In the genomic region with DNA sequence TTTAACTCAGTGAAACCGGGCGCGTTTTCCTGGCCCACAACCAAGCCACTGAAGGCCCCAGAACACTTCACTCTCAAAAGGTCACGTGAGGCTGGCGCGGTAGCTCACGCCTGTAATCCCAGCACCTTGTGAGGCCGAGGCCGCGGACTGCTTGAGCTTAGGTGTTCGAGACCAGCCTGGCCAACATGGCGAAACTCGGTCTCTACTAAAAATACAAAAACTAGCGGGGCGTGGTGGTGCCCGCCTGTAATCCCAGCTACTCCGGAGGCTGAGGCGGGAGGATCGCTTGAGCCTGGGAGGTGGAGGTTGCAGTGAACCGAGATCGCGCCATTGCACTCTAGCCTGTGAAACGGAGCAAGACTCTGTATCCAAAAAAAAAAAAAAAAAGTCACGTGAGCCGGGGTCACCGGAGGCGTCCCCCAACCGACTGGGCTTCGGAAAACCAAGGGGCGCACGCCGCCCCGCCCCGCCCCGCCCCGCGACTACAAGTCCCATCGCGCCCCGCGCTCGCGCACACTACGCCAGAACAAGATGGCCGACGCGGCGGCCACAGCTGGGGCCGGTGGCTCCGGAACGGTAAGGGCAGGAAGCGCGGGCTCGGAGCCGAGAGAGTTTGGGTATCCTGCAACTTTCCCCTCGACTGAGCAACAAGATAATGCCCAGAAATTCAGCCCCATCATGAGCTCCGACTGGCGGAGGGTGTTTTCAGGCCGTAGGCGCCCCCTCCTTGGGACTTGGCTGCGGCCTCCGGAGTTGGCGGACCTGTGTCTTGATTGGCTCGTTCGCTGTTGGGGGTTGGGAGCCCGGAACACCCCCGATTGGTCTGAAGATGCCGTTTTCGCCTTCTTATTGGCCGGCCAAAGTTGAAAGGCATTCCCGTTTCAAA, we compare ENCODE assay signal across 1 cellular context.
TF ChIP-seq lines count a peak whose summit lies in the region.

A gene with protein sequence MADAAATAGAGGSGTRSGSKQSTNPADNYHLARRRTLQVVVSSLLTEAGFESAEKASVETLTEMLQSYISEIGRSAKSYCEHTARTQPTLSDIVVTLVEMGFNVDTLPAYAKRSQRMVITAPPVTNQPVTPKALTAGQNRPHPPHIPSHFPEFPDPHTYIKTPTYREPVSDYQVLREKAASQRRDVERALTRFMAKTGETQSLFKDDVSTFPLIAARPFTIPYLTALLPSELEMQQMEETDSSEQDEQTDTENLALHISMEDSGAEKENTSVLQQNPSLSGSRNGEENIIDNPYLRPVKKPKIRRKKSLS (plus strand): TSS at position 514 of the 886 bp plus-strand sequence. CDS start 18 bp downstream, at position 532.

TF ChIP-seq in K562, 482 proteins besides CTCF, POLR2A, EP300 and RAD21 (continued from another document and continues in another):
- TF ChIP-seq, protein P1, sequence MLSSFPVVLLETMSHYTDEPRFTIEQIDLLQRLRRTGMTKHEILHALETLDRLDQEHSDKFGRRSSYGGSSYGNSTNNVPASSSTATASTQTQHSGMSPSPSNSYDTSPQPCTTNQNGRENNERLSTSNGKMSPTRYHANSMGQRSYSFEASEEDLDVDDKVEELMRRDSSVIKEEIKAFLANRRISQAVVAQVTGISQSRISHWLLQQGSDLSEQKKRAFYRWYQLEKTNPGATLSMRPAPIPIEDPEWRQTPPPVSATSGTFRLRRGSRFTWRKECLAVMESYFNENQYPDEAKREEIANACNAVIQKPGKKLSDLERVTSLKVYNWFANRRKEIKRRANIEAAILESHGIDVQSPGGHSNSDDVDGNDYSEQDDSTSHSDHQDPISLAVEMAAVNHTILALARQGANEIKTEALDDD (IDR thresholded peaks at IDR 0.05) = no peak
- peak; percentile 93 for TF ChIP-seq TOE1 (IDR thresholded peaks at IDR 0.05; ENCODE audit: borderline replicate concordance)
- TF ChIP-seq TOE1 (CRISPR knock-in tag; IDR thresholded peaks at IDR 0.05; ENCODE audit: borderline replicate concordance, low read depth) = no peak
- peak in 1 of 2 experiments; percentile 47; a peak in 1 of 4 replicates for TF ChIP-seq TBL1XR1 (IDR thresholded peaks at IDR 0.05; ENCODE audit: low read length in 2 of 2)
- no peak for TF ChIP-seq MIER1 (IDR thresholded peaks at IDR 0.05; ENCODE audit: low read depth)
- no peak for TF ChIP-seq U2AF2 (optimal IDR thresholded peaks at IDR 0.05; ENCODE audit: low read depth, low read length)
- TF ChIP-seq, protein P2, sequence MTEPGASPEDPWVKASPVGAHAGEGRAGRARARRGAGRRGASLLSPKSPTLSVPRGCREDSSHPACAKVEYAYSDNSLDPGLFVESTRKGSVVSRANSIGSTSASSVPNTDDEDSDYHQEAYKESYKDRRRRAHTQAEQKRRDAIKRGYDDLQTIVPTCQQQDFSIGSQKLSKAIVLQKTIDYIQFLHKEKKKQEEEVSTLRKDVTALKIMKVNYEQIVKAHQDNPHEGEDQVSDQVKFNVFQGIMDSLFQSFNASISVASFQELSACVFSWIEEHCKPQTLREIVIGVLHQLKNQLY (CRISPR knock-in tag; conservative IDR thresholded peaks at IDR 0.05) = no peak; a peak in 1 of 4 replicates
- no peak for TF ChIP-seq ZBTB8A (IDR thresholded peaks at IDR 0.05; ENCODE audit: partially characterized antibody)
- no peak for TF ChIP-seq RBM34 (IDR thresholded peaks at IDR 0.05; ENCODE audit: borderline replicate concordance, insufficient read depth, low read length)
- no peak for TF ChIP-seq CHD4 (IDR thresholded peaks at IDR 0.05; ENCODE audit: insufficient read depth, insufficient replicate concordance, low read depth, low read length, poor library complexity, severe bottlenecking)
- peak; percentile 98 for TF ChIP-seq POLR2B (IDR thresholded peaks at IDR 0.05; ENCODE audit: low read depth, partially characterized antibody)
- TF ChIP-seq ZNF830 (CRISPR knock-in tag; IDR thresholded peaks at IDR 0.05) = no peak
- no peak for TF ChIP-seq MEF2A (IDR thresholded peaks at IDR 0.05; ENCODE audit: control insufficient read depth, low read depth, low read length)
- TF ChIP-seq HNRNPL (IDR thresholded peaks at IDR 0.05; ENCODE audit: low read depth, low read length) = no peak
- no peak for TF ChIP-seq SRSF1 (IDR thresholded peaks at IDR 0.05; ENCODE audit: low read depth, low read length)
- TF ChIP-seq, protein P3, sequence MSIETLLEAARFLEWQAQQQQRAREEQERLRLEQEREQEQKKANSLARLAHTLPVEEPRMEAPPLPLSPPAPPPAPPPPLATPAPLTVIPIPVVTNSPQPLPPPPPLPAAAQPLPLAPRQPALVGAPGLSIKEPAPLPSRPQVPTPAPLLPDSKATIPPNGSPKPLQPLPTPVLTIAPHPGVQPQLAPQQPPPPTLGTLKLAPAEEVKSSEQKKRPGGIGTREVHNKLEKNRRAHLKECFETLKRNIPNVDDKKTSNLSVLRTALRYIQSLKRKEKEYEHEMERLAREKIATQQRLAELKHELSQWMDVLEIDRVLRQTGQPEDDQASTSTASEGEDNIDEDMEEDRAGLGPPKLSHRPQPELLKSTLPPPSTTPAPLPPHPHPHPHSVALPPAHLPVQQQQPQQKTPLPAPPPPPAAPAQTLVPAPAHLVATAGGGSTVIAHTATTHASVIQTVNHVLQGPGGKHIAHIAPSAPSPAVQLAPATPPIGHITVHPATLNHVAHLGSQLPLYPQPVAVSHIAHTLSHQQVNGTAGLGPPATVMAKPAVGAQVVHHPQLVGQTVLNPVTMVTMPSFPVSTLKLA (conservative IDR thresholded peaks at IDR 0.05) = peak; percentile 91 to 96
- TF ChIP-seq ZZZ3 (IDR thresholded peaks at IDR 0.05) = no peak
- no peak for TF ChIP-seq NR1H2 (CRISPR knock-in tag; IDR thresholded peaks at IDR 0.05)
- TF ChIP-seq, protein P4, sequence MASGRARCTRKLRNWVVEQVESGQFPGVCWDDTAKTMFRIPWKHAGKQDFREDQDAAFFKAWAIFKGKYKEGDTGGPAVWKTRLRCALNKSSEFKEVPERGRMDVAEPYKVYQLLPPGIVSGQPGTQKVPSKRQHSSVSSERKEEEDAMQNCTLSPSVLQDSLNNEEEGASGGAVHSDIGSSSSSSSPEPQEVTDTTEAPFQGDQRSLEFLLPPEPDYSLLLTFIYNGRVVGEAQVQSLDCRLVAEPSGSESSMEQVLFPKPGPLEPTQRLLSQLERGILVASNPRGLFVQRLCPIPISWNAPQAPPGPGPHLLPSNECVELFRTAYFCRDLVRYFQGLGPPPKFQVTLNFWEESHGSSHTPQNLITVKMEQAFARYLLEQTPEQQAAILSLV (tag; IDR thresholded peaks at IDR 0.05) = no peak
- TF ChIP-seq RUNX1 (IDR thresholded peaks at IDR 0.05; ENCODE audit: low read depth) = no peak
- peak; percentile 74 for TF ChIP-seq RNF2 (IDR thresholded peaks at IDR 0.05)
- peak; percentile 83 to 85 for TF ChIP-seq NRF1 (conservative IDR thresholded peaks at IDR 0.05 in 1 of 2, IDR thresholded peaks at IDR 0.05 in 1 of 2)
- no peak for TF ChIP-seq TAF15 (IDR thresholded peaks at IDR 0.05; ENCODE audit: low read depth, low read length)
- TF ChIP-seq HDAC6 (IDR thresholded peaks at IDR 0.05; ENCODE audit: low read depth, low read length) = no peak
- peak; percentile 89 for TF ChIP-seq GTF2E2 (tag; IDR thresholded peaks at IDR 0.05)
- TF ChIP-seq ZNF263 (CRISPR knock-in tag; IDR thresholded peaks at IDR 0.05; ENCODE audit: borderline replicate concordance) = peak; percentile 17; the same call in 1 of the 2 replicates
- TF ChIP-seq, protein P5, sequence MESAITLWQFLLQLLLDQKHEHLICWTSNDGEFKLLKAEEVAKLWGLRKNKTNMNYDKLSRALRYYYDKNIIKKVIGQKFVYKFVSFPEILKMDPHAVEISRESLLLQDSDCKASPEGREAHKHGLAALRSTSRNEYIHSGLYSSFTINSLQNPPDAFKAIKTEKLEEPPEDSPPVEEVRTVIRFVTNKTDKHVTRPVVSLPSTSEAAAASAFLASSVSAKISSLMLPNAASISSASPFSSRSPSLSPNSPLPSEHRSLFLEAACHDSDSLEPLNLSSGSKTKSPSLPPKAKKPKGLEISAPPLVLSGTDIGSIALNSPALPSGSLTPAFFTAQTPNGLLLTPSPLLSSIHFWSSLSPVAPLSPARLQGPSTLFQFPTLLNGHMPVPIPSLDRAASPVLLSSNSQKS (CRISPR knock-in tag; IDR thresholded peaks at IDR 0.05) = no peak
- TF ChIP-seq BCL6 (CRISPR knock-in tag; IDR thresholded peaks at IDR 0.05) = no peak
- peak; percentile 98 for TF ChIP-seq TAF7 (tag; IDR thresholded peaks at IDR 0.05)
- TF ChIP-seq MCM7 (IDR thresholded peaks at IDR 0.05) = no peak
- TF ChIP-seq, protein P6, sequence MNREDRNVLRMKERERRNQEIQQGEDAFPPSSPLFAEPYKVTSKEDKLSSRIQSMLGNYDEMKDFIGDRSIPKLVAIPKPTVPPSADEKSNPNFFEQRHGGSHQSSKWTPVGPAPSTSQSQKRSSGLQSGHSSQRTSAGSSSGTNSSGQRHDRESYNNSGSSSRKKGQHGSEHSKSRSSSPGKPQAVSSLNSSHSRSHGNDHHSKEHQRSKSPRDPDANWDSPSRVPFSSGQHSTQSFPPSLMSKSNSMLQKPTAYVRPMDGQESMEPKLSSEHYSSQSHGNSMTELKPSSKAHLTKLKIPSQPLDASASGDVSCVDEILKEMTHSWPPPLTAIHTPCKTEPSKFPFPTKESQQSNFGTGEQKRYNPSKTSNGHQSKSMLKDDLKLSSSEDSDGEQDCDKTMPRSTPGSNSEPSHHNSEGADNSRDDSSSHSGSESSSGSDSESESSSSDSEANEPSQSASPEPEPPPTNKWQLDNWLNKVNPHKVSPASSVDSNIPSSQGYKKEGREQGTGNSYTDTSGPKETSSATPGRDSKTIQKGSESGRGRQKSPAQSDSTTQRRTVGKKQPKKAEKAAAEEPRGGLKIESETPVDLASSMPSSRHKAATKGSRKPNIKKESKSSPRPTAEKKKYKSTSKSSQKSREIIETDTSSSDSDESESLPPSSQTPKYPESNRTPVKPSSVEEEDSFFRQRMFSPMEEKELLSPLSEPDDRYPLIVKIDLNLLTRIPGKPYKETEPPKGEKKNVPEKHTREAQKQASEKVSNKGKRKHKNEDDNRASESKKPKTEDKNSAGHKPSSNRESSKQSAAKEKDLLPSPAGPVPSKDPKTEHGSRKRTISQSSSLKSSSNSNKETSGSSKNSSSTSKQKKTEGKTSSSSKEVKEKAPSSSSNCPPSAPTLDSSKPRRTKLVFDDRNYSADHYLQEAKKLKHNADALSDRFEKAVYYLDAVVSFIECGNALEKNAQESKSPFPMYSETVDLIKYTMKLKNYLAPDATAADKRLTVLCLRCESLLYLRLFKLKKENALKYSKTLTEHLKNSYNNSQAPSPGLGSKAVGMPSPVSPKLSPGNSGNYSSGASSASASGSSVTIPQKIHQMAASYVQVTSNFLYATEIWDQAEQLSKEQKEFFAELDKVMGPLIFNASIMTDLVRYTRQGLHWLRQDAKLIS (CRISPR knock-in tag; IDR thresholded peaks at IDR 0.05) = no peak; the same call in 1 of the 2 replicates
- TF ChIP-seq ZSCAN32 (CRISPR knock-in tag; IDR thresholded peaks at IDR 0.05) = no peak
- peak; percentile 59; the same call in 1 of the 2 replicates for TF ChIP-seq ZNF431 (CRISPR knock-in tag; IDR thresholded peaks at IDR 0.05)
- no peak for TF ChIP-seq HNRNPK (IDR thresholded peaks at IDR 0.05; ENCODE audit: low read depth, low read length, poor library complexity, severe bottlenecking)
- TF ChIP-seq, protein P7, sequence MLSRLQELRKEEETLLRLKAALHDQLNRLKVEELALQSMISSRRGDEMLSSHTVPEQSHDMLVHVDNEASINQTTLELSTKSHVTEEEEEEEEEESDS (CRISPR knock-in tag; IDR thresholded peaks at IDR 0.05) = no peak
- 0 out of 2 replicates have a peak, but pooled peaks have one; percentile 8 for TF ChIP-seq ZNF24 (IDR thresholded peaks at IDR 0.05)
- TF ChIP-seq PTRF (tag; IDR thresholded peaks at IDR 0.05) = no peak
- no peak for TF ChIP-seq MAFK (IDR thresholded peaks at IDR 0.05; ENCODE audit: low read length)
- TF ChIP-seq NUFIP1 (IDR thresholded peaks at IDR 0.05; ENCODE audit: partially characterized antibody) = no peak
- TF ChIP-seq STAG1 (CRISPR knock-in tag; IDR thresholded peaks at IDR 0.05; ENCODE audit: borderline replicate concordance) = no peak
- TF ChIP-seq, protein P8, sequence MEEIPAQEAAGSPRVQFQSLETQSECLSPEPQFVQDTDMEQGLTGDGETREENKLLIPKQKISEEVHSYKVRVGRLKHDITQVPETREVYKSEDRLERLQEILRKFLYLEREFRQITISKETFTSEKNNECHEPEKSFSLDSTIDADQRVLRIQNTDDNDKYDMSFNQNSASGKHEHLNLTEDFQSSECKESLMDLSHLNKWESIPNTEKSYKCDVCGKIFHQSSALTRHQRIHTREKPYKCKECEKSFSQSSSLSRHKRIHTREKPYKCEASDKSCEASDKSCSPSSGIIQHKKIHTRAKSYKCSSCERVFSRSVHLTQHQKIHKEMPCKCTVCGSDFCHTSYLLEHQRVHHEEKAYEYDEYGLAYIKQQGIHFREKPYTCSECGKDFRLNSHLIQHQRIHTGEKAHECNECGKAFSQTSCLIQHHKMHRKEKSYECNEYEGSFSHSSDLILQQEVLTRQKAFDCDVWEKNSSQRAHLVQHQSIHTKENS (CRISPR knock-in tag; IDR thresholded peaks at IDR 0.05) = no peak
- peak; percentile 35; the same call in 1 of the 2 replicates for TF ChIP-seq RFX5 (IDR thresholded peaks at IDR 0.05; ENCODE audit: low read depth, low read length)
- TF ChIP-seq ZNF41 (CRISPR knock-in tag; conservative IDR thresholded peaks at IDR 0.05) = no peak
- TF ChIP-seq NFIX (CRISPR knock-in tag; IDR thresholded peaks at IDR 0.05; ENCODE audit: low read depth) = no peak
- TF ChIP-seq, protein P9, sequence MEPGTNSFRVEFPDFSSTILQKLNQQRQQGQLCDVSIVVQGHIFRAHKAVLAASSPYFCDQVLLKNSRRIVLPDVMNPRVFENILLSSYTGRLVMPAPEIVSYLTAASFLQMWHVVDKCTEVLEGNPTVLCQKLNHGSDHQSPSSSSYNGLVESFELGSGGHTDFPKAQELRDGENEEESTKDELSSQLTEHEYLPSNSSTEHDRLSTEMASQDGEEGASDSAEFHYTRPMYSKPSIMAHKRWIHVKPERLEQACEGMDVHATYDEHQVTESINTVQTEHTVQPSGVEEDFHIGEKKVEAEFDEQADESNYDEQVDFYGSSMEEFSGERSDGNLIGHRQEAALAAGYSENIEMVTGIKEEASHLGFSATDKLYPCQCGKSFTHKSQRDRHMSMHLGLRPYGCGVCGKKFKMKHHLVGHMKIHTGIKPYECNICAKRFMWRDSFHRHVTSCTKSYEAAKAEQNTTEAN (CRISPR knock-in tag; IDR thresholded peaks at IDR 0.05) = no peak
- TF ChIP-seq SPI1 (IDR thresholded peaks at IDR 0.05; ENCODE audit: borderline replicate concordance, low read depth, low read length) = no peak
- peak; percentile 47; the same call in 1 of the 2 replicates for TF ChIP-seq ZKSCAN1 (IDR thresholded peaks at IDR 0.05; ENCODE audit: low read depth, low read length)
- no peak for TF ChIP-seq LARP7 (IDR thresholded peaks at IDR 0.05)
- TF ChIP-seq TBP (optimal IDR thresholded peaks at IDR 0.05; ENCODE audit: low read depth, low read length) = peak; percentile 96
- peak; percentile 90 for TF ChIP-seq NFYB (IDR thresholded peaks at IDR 0.05; ENCODE audit: extremely low read depth, insufficient read length)
- peak; percentile 92 for TF ChIP-seq PML (IDR thresholded peaks at IDR 0.05; ENCODE audit: low read length)
- TF ChIP-seq, protein P10, sequence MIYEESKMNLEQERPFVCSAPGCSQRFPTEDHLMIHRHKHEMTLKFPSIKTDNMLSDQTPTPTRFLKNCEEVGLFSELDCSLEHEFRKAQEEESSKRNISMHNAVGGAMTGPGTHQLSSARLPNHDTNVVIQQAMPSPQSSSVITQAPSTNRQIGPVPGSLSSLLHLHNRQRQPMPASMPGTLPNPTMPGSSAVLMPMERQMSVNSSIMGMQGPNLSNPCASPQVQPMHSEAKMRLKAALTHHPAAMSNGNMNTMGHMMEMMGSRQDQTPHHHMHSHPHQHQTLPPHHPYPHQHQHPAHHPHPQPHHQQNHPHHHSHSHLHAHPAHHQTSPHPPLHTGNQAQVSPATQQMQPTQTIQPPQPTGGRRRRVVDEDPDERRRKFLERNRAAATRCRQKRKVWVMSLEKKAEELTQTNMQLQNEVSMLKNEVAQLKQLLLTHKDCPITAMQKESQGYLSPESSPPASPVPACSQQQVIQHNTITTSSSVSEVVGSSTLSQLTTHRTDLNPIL (CRISPR knock-in tag; IDR thresholded peaks at IDR 0.05) = no peak
